18 cellular contexts compared by ENCODE assay signal in the genomic region with DNA sequence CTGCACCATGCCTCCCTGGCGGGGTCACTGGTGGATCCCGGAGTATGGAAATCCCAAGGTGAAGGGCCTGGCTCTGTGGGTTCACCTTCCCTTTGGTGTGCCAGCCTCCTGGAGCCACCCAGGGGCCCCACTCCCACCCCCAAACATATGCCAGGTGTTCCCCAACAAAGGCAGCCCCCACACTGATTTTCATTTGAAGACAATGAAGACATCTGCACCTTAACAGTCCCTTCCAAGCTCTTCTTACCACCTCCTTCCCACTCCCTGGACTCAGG. TPM values are rescaled to one million over a fixed set of nuclear protein-coding genes. Genes with fewer than 3 reads are reported as not detected.
DNase-seq lines count a peak whose midpoint lies in the region; ATAC-seq, FAIRE-seq and TF ChIP-seq lines count a peak whose summit lies in the region.
"Had no signal": no experiment of that assay in that cellular context is flagged by ENCODE, and none has a peak within 500 bp of the region (broad histone marks: within the 10 kb centered on the region; RNA-seq: fewer than 3 reads in every experiment).

No MANE protein-coding gene starts in this region.

- ATAC-seq in psoas muscle, result no peak
- no peak for ATAC-seq in GM18517 (IDR thresholded peaks at IDR 0.05; ENCODE audit: unreplicated experiment)

- FAIRE-seq in H54 (lab: Jason Lieb, UNC), result no peak
- FAIRE-seq: GM12891, TTC549 had no signal

- H3K4me2 ChIP-seq in hepatocyte, result peak overlapping the region; percentile 48

- H3K4me3 ChIP-seq in WERI-Rb-1 (ENCODE audit: low read depth, low read length) (no peak overlapping the region), hepatocyte (no peak overlapping the region), psoas muscle (peak overlapping the region; percentile 41)
- H3K4me3 ChIP-seq: lung had no signal

- H3K27me3 ChIP-seq in WERI-Rb-1 (ENCODE audit: insufficient read depth, low read depth, severe bottlenecking) (no peaks in the 10 kb centered on the region), hepatocyte (no peaks in the 10 kb centered on the region), psoas muscle (ENCODE audit: insufficient read depth in 3 of 3, low read length in 2 of 3) (no peaks in the 10 kb centered on the region)

- H3K4me1 ChIP-seq in hepatocyte (ENCODE audit: insufficient read depth), result peaks cover 75% of the 10 kb centered on the region
- H3K4me1 ChIP-seq in psoas muscle, result peaks cover 97% of the 10 kb centered on the region

- H3K27ac ChIP-seq in WERI-Rb-1 (0 out of 2 replicates have a peak overlapping the region, but pooled peaks have one; percentile 28), hepatocyte (peak overlapping the region; percentile 73), psoas muscle (peak overlapping the region; percentile 98)
- H3K27ac ChIP-seq: HL-60 had no signal

- TF ChIP-seq CTCF in WERI-Rb-1 (IDR thresholded peaks at IDR 0.05; ENCODE audit: low read depth, low read length) (no peak), hepatocyte (IDR thresholded peaks at IDR 0.05; ENCODE audit: poor library complexity) (no peak), psoas muscle (IDR thresholded peaks at IDR 0.05) (no peak)

- H3K36me3 ChIP-seq in WERI-Rb-1 (peaks cover 5% of the 10 kb centered on the region), hepatocyte (replicated peaks; ENCODE audit: insufficient read depth, low read depth) (no peaks in the 10 kb centered on the region), psoas muscle (ENCODE audit: insufficient read depth in 1 of 2, low read depth in 1 of 2) (no peaks in the 10 kb centered on the region)

- no peak for TF ChIP-seq POLR2A in H54 (IDR thresholded peaks at IDR 0.05; ENCODE audit: low read depth, low read length)

- H4K20me1 ChIP-seq in hepatocyte (ENCODE audit: insufficient read depth, poor library complexity, severe bottlenecking), result peaks cover 39% of the 10 kb centered on the region

- no peak overlapping the region for H2AFZ ChIP-seq in hepatocyte

- no peaks in the 10 kb centered on the region for H3K9me2 ChIP-seq in hepatocyte (replicated peaks; ENCODE audit: insufficient read depth)

- DNase-seq in WERI-Rb-1 (no peak), hepatocyte (ENCODE audit: low spot score) (no peak), psoas muscle (peak in 1 of 2 donors; percentile 53), NCI-H2107 (lab: John Stamatoyannopoulos, UW) (no peak), H54 (ENCODE audit: insufficient read length, low spot score) (no peak)
- DNase-seq in stimulated activated CD4-positive, alpha-beta T cell treated with anti-CD3 and anti-CD28 coated beads, Interleukin-2, amount 100 ng/mL, for 48 hours, result no peak
- DNase-seq: activated CD4-positive, alpha-beta T cell treated with anti-CD3 and anti-CD28 coated beads, Interleukin-2, amount 10 ng/mL, durations not matched to agents 24 days and 14 days; activated CD8-positive, alpha-beta memory T cell treated with anti-CD3 and anti-CD28 coated beads, Interleukin-2, amount 50 U/mL, for 48 hours; cortex of kidney; GF-D8; KBM-7; NCI-H1048; NCI-H526 had no signal

- intact Hi-C loops in psoas muscle (cut with DNase I), result no loop called here

- WGBS in hepatocyte (ENCODE audit: low lambda C conversion rate, missing lambda C conversion rate), result 88% methylated on average over 2 of the region's 2 CpGs
- 46 to 79% (median 53%) methylated on average over 2 of the region's 2 CpGs for WGBS in psoas muscle, 3 donors

- H3K79me2 ChIP-seq in hepatocyte, result peaks cover 99% of the 10 kb centered on the region

- no peaks in the 10 kb centered on the region for H3K9me3 ChIP-seq in WERI-Rb-1 (ENCODE audit: severe bottlenecking)
- no peaks in the 10 kb centered on the region for H3K9me3 ChIP-seq in hepatocyte (ENCODE audit: low read depth)
- no peaks in the 10 kb centered on the region for H3K9me3 ChIP-seq in psoas muscle

RNA-seq across cellular contexts. Expression of a gene that starts 11.7 kb away (rescaled TPM):
- total RNA-seq in hepatocyte, result 107 and 109 TPM in 2 replicates
- polyA plus RNA-seq in hepatocyte, result 113 and 122 TPM in 2 replicates
- 1,000 to 10,000 TPM; 1,036 to 1,643 (median 1,260) TPM for total RNA-seq in psoas muscle
- polyA plus RNA-seq in psoas muscle, result 1,000 to 10,000 TPM in 2 of 3 donors, 100 to 1,000 TPM in 1; 615 to 1,667 (median 1,547) TPM

Comparison
In these comparisons a context has a peak if more than half of its experiments do, and no peak if none do; other contexts are left out.
1. H3K27ac ChIP-seq: peak in every context shown above with its lines; median percentile 98 in psoas muscle; 73 in hepatocyte; 28 in WERI-Rb-1.